ENCODE assay signal across 8 cellular contexts in the genomic region with DNA sequence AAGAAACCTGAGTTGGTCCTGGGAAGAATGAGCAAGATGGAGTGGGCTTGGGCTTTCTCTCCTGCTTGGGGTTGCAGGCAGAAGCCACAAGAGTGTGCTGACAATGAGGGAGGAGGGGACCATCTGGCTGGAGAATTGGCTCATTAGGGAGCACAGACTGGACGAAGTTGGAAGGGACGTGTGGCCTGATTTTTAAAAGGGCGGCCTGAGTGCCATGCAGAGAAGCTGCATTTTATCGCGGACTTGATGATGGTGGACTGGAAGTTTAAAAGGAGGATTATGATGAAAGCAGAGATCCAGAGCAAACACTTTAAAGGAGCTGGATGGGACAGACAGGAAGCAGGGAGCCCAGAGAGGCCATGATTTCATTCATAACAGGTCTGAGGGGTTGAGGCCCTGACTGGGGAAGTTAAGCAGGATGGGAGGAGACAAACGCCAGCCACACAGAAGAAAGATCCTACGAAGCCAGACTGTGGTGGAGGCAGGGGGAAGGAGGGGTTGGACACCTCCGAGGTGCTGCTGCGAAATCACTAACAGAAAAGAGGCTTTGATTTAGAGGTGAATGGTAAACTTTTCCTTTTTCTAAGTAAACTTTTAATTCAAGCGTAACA. TPM values are rescaled to one million over a fixed set of nuclear protein-coding genes. Genes with fewer than 3 reads are reported as not detected.
A peak's percentile ranks its signal among the peaks of the same experiment; 100 is the strongest.
DNase-seq lines count a peak whose midpoint lies in the region; ATAC-seq and TF ChIP-seq lines count a peak whose summit lies in the region.
"Had no signal": no experiment of that assay in that cellular context is flagged by ENCODE, and none has a peak within 500 bp of the region (broad histone marks: within the 10 kb centered on the region; RNA-seq: fewer than 3 reads in every experiment).

No MANE protein-coding gene starts in this region.

- H3K27ac ChIP-seq in HL-60 (replicated peaks) (peak overlapping the region; percentile 72), fibroblast of lung (ENCODE audit: insufficient read depth, low read length) (peak overlapping the region; percentile 39), smooth muscle cell (ENCODE audit: low read depth) (peak overlapping the region; percentile 86)

- H3K4me3 ChIP-seq in HL-60 (replicated peaks; ENCODE audit: insufficient read depth, low read length) (no peak overlapping the region), fibroblast of lung (replicated peaks in 1 of 4; ENCODE audit: control extremely low read depth in 1 of 4, insufficient read depth in 1 of 4, low read depth in 3 of 4, low read length in 4 of 4) (no peak overlapping the region), smooth muscle cell (no peak overlapping the region), mucosa of descending colon (no peak overlapping the region)

- ATAC-seq in HG03159 (IDR thresholded peaks at IDR 0.05; ENCODE audit: unreplicated experiment) = no peak
- no peak for ATAC-seq in HG02798 (IDR thresholded peaks at IDR 0.05; ENCODE audit: poor library complexity, unreplicated experiment)
- no peak for ATAC-seq in mucosa of descending colon

- H3K79me2 ChIP-seq in fibroblast of lung (ENCODE audit: control insufficient read depth, insufficient read depth, low read length) (no peaks in the 10 kb centered on the region), smooth muscle cell (ENCODE audit: low read depth) (no peaks in the 10 kb centered on the region)

- no peaks in the 10 kb centered on the region for H3K36me3 ChIP-seq in fibroblast of lung (ENCODE audit: control insufficient read depth, insufficient read depth, low read length)
- no peaks in the 10 kb centered on the region for H3K36me3 ChIP-seq in smooth muscle cell (ENCODE audit: low read depth)
- H3K36me3 ChIP-seq in mucosa of descending colon (ENCODE audit: low read depth) = no peaks in the 10 kb centered on the region

- DNase-seq in HL-60 (ENCODE audit: low read depth in 1 of 2, low spot score in 1 of 2) (peak in 1 of 2 experiments; percentile 69), fibroblast of lung (ENCODE audit: low read depth in 2 of 2) (no peak), smooth muscle cell (lab: John Stamatoyannopoulos, UW; ENCODE audit: unreplicated experiment) (no peak), mucosa of descending colon (no peak)
- DNase-seq: NCI-H2171 treated with DMSO at 0.1 percent for 48 hours had no signal

- peaks cover 4% of the 10 kb centered on the region for H3K36me3 Mint-ChIP-seq in T-helper 1 cell treated with Interleukin-12 subunit alpha and Interleukin-12 subunit beta and Interleukin-4 antibody, amounts not matched to agents 30 μg/mL and 1 μg/mL, for 36 hours (ENCODE audit: low read depth)

- H3K27me3 Mint-ChIP-seq in T-helper 1 cell treated with Interleukin-12 subunit alpha and Interleukin-12 subunit beta and Interleukin-4 antibody, amounts not matched to agents 30 μg/mL and 1 μg/mL, for 36 hours (ENCODE audit: low read depth) = no peaks in the 10 kb centered on the region

- H3K4me1 Mint-ChIP-seq in T-helper 1 cell treated with Interleukin-12 subunit alpha and Interleukin-12 subunit beta and Interleukin-4 antibody, amounts not matched to agents 30 μg/mL and 1 μg/mL, for 36 hours (ENCODE audit: low read depth) = peaks cover 30% of the 10 kb centered on the region

- H3K27me3 ChIP-seq in HL-60 (ENCODE audit: insufficient read depth, poor library complexity, severe bottlenecking) (no peaks in the 10 kb centered on the region), fibroblast of lung (ENCODE audit: control insufficient read depth, insufficient read depth, low read length) (no peaks in the 10 kb centered on the region), smooth muscle cell (ENCODE audit: low read depth) (no peaks in the 10 kb centered on the region)

- H3K9me3 ChIP-seq in fibroblast of lung (ENCODE audit: control insufficient read depth, insufficient read depth, low read depth, low read length) = no peaks in the 10 kb centered on the region
- H3K9me3 ChIP-seq in smooth muscle cell (replicated peaks; ENCODE audit: low read depth) = no peaks in the 10 kb centered on the region
- H3K9me3 ChIP-seq in mucosa of descending colon = no peaks in the 10 kb centered on the region

- H3K9me3 Mint-ChIP-seq in T-helper 1 cell treated with Interleukin-12 subunit alpha and Interleukin-12 subunit beta and Interleukin-4 antibody, amounts not matched to agents 30 μg/mL and 1 μg/mL, for 36 hours = peaks cover under 1% of the 10 kb centered on the region

- H2AFZ ChIP-seq in fibroblast of lung (ENCODE audit: low read length) (no peak overlapping the region), smooth muscle cell (ENCODE audit: low read depth) (peak overlapping the region; percentile 82)

- no peaks in the 10 kb centered on the region for H3F3A ChIP-seq in smooth muscle cell (ENCODE audit: low read depth)

- intact Hi-C loops in mucosa of descending colon (cut with DNase I, micrococcal nuclease) = no loop called here

- peak overlapping the region; percentile 79 for H3K27ac Mint-ChIP-seq in T-helper 1 cell treated with Interleukin-12 subunit alpha and Interleukin-12 subunit beta and Interleukin-4 antibody, amounts not matched to agents 30 μg/mL and 1 μg/mL, for 36 hours

- H4K20me1 ChIP-seq in fibroblast of lung (ENCODE audit: control insufficient read depth, extremely low read depth, insufficient read depth, low read length) (no peaks in the 10 kb centered on the region), smooth muscle cell (ENCODE audit: low read depth) (no peaks in the 10 kb centered on the region)

- H3K4me2 ChIP-seq in fibroblast of lung (ENCODE audit: extremely low read depth, insufficient read depth, low read length) (no peak overlapping the region), smooth muscle cell (peak overlapping the region; percentile 55)

- peak overlapping the region; percentile 49 for H3K4me3 Mint-ChIP-seq in T-helper 1 cell treated with Interleukin-12 subunit alpha and Interleukin-12 subunit beta and Interleukin-4 antibody, amounts not matched to agents 30 μg/mL and 1 μg/mL, for 36 hours

- 48% methylated on average over 10 of the region's 10 CpGs for WGBS in smooth muscle cell (ENCODE audit: low lambda C conversion rate)

- H3K4me1 ChIP-seq in fibroblast of lung (ENCODE audit: control insufficient read depth, extremely low read depth, insufficient read depth, low read length) (no peaks in the 10 kb centered on the region), smooth muscle cell (ENCODE audit: low read depth) (peaks cover 11% of the 10 kb centered on the region), mucosa of descending colon (ENCODE audit: low read depth) (no peaks in the 10 kb centered on the region)

- H3K9ac ChIP-seq in fibroblast of lung (ENCODE audit: insufficient read depth, low read length) (no peak overlapping the region), smooth muscle cell (ENCODE audit: low read depth) (peak overlapping the region; percentile 43)

- TF ChIP-seq CTCF in HL-60 (IDR thresholded peaks at IDR 0.05; ENCODE audit: insufficient read depth, low read length) = no peak
- no peak for TF ChIP-seq CTCF in fibroblast of lung (conservative IDR thresholded peaks at IDR 0.05 in 1 of 2, IDR thresholded peaks at IDR 0.05 in 1 of 2; ENCODE audit: low read depth in 1 of 2, low read length in 2 of 2)
- no peak for TF ChIP-seq CTCF in smooth muscle cell (IDR thresholded peaks at IDR 0.05; ENCODE audit: borderline replicate concordance, insufficient read depth, poor library complexity, severe bottlenecking)
- TF ChIP-seq CTCF in mucosa of descending colon (IDR thresholded peaks at IDR 0.05) = no peak

RNA-seq across cellular contexts. Expression of a gene that starts 23.6 kb away (rescaled TPM):
- total RNA-seq in fibroblast of lung = 4.3 and 4.6 TPM in 2 replicates
- polyA plus RNA-seq in fibroblast of lung = 3.3 and 4.6 TPM in 2 replicates
- polyA plus RNA-seq in fibroblast of lung (2012) = 5.4 and 7.5 TPM in 2 replicates
- 1.4 and 1.8 TPM in 2 replicates for polyA minus RNA-seq in fibroblast of lung (ENCODE audit: low replicate concordance)
- 10.7 and 11.3 TPM in 2 replicates for total RNA-seq in smooth muscle cell
- polyA plus RNA-seq in smooth muscle cell = 11.9 and 14.1 TPM in 2 replicates
- 10 to 100 TPM; 18.5 to 20.7 (median 18.6) TPM for total RNA-seq in mucosa of descending colon

RNA-seq across cellular contexts. Expression of a gene that starts 34.8 kb away (rescaled TPM):
- total RNA-seq in fibroblast of lung (19.8 and 21.3 TPM in 2 replicates), smooth muscle cell (20.1 and 25.6 TPM in 2 replicates), mucosa of descending colon (10 to 100 TPM; 18.5 to 24.5 (median 21.3) TPM)
- polyA plus RNA-seq in fibroblast of lung (26.0 and 27.3 TPM in 2 replicates), smooth muscle cell (41.4 and 57.4 TPM in 2 replicates)
- polyA plus RNA-seq in fibroblast of lung (2012) = 31.7 and 32.4 TPM in 2 replicates
- 5.3 and 7.1 TPM in 2 replicates for polyA minus RNA-seq in fibroblast of lung (ENCODE audit: low replicate concordance)
